Comparison of ENCODE assay signal across 8 cellular contexts in genomic region chr17:79836952-79837887, GRCh38. TPM values are rescaled to one million over a fixed set of nuclear protein-coding genes. Genes with fewer than 3 reads are reported as not detected.
DNase-seq lines count a peak whose midpoint lies in the region; ATAC-seq and TF ChIP-seq lines count a peak whose summit lies in the region.

No MANE protein-coding gene starts in this region.

- H3K9me2 ChIP-seq in HCT116 (ENCODE audit: insufficient read depth) = no peaks in the 10 kb centered on the region

- H3K9ac ChIP-seq in HCT116 (ENCODE audit: low read length) (peak overlapping the region; percentile 79), liver (ENCODE audit: low read depth in 1 of 2, low read length in 2 of 2) (peak overlapping the region; percentile 69 to 92)

- BruUV-seq in HCT116 (replicated peaks; lab: Mats Ljungman, UMichigan) = no TSS peak

- peaks cover 52% of the 10 kb centered on the region for H3K79me2 ChIP-seq in HCT116 (ENCODE audit: insufficient read depth, low read length)

- no peaks in the 10 kb centered on the region for H3K9me3 ChIP-seq in HCT116 (ENCODE audit: control insufficient read depth in 1 of 2, insufficient read depth in 1 of 2, low read depth in 1 of 2, low read length in 2 of 2)
- H3K9me3 ChIP-seq in liver (ENCODE audit: control insufficient read depth in 4 of 4, low read length in 3 of 4) = no peaks in the 10 kb centered on the region

- 6% methylated on average over 41 of the region's 41 CpGs for WGBS in liver

- H3K4me2 ChIP-seq in HCT116 (ENCODE audit: low read length) = peak overlapping the region; percentile 94

- DNase-seq in Daoy (ENCODE audit: low read depth) (peak; percentile 13), HCT116 (ENCODE audit: low read depth, low spot score) (peak; percentile 62), RPMI8226 (peak; percentile 94), cerebellar cortex (ENCODE audit: low spot score) (peak; percentile 48)
- peak; percentile 73 to 79 for DNase-seq in stimulated activated naive CD8-positive, alpha-beta T cell treated with anti-CD3 and anti-CD28 coated beads, Interleukin-15, amount 100 ng/mL, for 72 hours

- intact Hi-C loops in HCT116 (cut with micrococcal nuclease) = no loop called here

- peak overlapping the region; percentile 84 to 95 for H3K4me3 ChIP-seq in HCT116 (replicated peaks in 1 of 2; ENCODE audit: low read depth in 1 of 2, low read length in 2 of 2)
- H3K4me3 ChIP-seq in liver (ENCODE audit: low read depth in 1 of 3, low read length in 3 of 3) = peak overlapping the region; percentile 47 to 94 (median 66)

- TF ChIP-seq POLR2A in HCT116 (IDR thresholded peaks at IDR 0.05; ENCODE audit: borderline replicate concordance, extremely low read depth, insufficient read depth, insufficient read length) = no peak

- H3K27me3 ChIP-seq in HCT116 (ENCODE audit: insufficient read depth, low read length) (no peaks in the 10 kb centered on the region), liver (ENCODE audit: control insufficient read depth in 4 of 4, insufficient read depth in 4 of 4, low read length in 3 of 4) (no peaks in the 10 kb centered on the region)

- no peak for TF ChIP-seq RAD21 in HCT116 (IDR thresholded peaks at IDR 0.05; ENCODE audit: low read depth)
- peak; percentile 37 to 47 for TF ChIP-seq RAD21 in liver (IDR thresholded peaks at IDR 0.05)

- H3K27ac ChIP-seq in HCT116 (ENCODE audit: low read depth, low read length) (peak overlapping the region; percentile 94), liver (ENCODE audit: low read depth in 1 of 2, low read length in 2 of 2) (peak overlapping the region; percentile 79 to 94)

- H3K27me3 Mint-ChIP-seq in stimulated activated naive CD8-positive, alpha-beta T cell treated with anti-CD3 and anti-CD28 coated beads, Interleukin-15, amount 100 ng/mL, for 72 hours = peaks cover 28% of the 10 kb centered on the region

- peaks cover 76% of the 10 kb centered on the region for H3K4me1 Mint-ChIP-seq in stimulated activated naive CD8-positive, alpha-beta T cell treated with anti-CD3 and anti-CD28 coated beads, Interleukin-15, amount 100 ng/mL, for 72 hours

- no peaks in the 10 kb centered on the region for H3K9me3 Mint-ChIP-seq in stimulated activated naive CD8-positive, alpha-beta T cell treated with anti-CD3 and anti-CD28 coated beads, Interleukin-15, amount 100 ng/mL, for 72 hours

- peaks cover 39 to 66% of the 10 kb centered on the region in 2 experiments for H3K4me1 ChIP-seq in HCT116 (ENCODE audit: control insufficient read depth in 1 of 2, insufficient read depth in 2 of 2, low read length in 2 of 2)
- peaks cover 36 to 77% (median 51%) of the 10 kb centered on the region in 4 donors for H3K4me1 ChIP-seq in liver (ENCODE audit: control insufficient read depth in 4 of 4, insufficient read depth in 4 of 4, low read length in 3 of 4)

- no peak overlapping the region for H2AFZ ChIP-seq in HCT116 (ENCODE audit: low read depth, low read length, poor library complexity, severe bottlenecking)

- RAD21 ChIA-PET in HCT116 (lab: Charles Lee; ENCODE audit: low non-redundant PET in 1 of 2, low total read pairs in 2 of 2, uncharacterized antibody in 2 of 2, unreplicated experiment in 2 of 2) = no interaction called here

- TF ChIP-seq CTCF in HCT116 (IDR thresholded peaks at IDR 0.05 in 2 of 3, conservative IDR thresholded peaks at IDR 0.05 in 1 of 3; ENCODE audit: borderline replicate concordance in 1 of 3, insufficient read depth in 1 of 3, low read depth in 2 of 3, low read length in 2 of 3) (0 out of 6 replicates have a peak, but pooled peaks of 1 of the 3 experiments have one; percentile 32), liver (IDR thresholded peaks at IDR 0.05; ENCODE audit: low read depth, low read length, missing input control) (peak; percentile 33)

- H4K20me1 ChIP-seq in HCT116 (ENCODE audit: insufficient read depth) = peaks cover 4% of the 10 kb centered on the region; the same call in 1 of the 2 replicates

- H3K27ac Mint-ChIP-seq in stimulated activated naive CD8-positive, alpha-beta T cell treated with anti-CD3 and anti-CD28 coated beads, Interleukin-15, amount 100 ng/mL, for 72 hours = peak overlapping the region; percentile 89 to 97

- POLR2A ChIA-PET in HCT116 (lab: Charles Lee) = interaction anchor here (0.6 to 1.6 kb wide), 9 partner anchors 8 to 1425 kb away, joined by 3 to 7 read pairs (median 5); partner anchors contain the start of gene CBX8

- H3K4me3 Mint-ChIP-seq in stimulated activated naive CD8-positive, alpha-beta T cell treated with anti-CD3 and anti-CD28 coated beads, Interleukin-15, amount 100 ng/mL, for 72 hours = peak overlapping the region; percentile 94 to 97

- ATAC-seq in HCT116 (peak; percentile 31), HG03521 (IDR thresholded peaks at IDR 0.05; ENCODE audit: unreplicated experiment) (no peak), HG03342 (IDR thresholded peaks at IDR 0.05; ENCODE audit: unreplicated experiment) (no peak)
- ATAC-seq in stimulated activated naive CD8-positive, alpha-beta T cell treated with anti-CD3 and anti-CD28 coated beads, Interleukin-15, amount 100 ng/mL, for 72 hours = peak; percentile 44

- CTCF ChIA-PET in HCT116 (lab: Charles Lee) = interaction anchor here (0.6 to 3.0 kb wide), 8 partner anchors 8 to 171 kb away, joined by 3 to 18 read pairs (median 6); no protein-coding TSS in a partner anchor

- H3K36me3 ChIP-seq in HCT116 (ENCODE audit: control insufficient read depth in 1 of 2, insufficient read depth in 2 of 2, low read length in 2 of 2) (peaks cover 9 to 18% of the 10 kb centered on the region in 2 experiments; a peak in 2 of 4 replicates), liver (ENCODE audit: control insufficient read depth in 4 of 4, insufficient read depth in 3 of 4, low read depth in 1 of 4, low read length in 3 of 4) (peaks cover 0 to 4% (median 1%) of the 10 kb centered on the region in 4 donors)

TF ChIP-seq in HCT116, 20 proteins besides CTCF, POLR2A, EP300 and RAD21 (continues in another document):
- TF ChIP-seq JUND (IDR thresholded peaks at IDR 0.05) (no peak), EZH2 (IDR thresholded peaks at IDR 0.05) (no peak), TCF7L2 (IDR thresholded peaks at IDR 0.05; ENCODE audit: borderline replicate concordance, extremely low read depth, insufficient read depth, insufficient read length) (peak; percentile 79), FOSL1 (IDR thresholded peaks at IDR 0.05; ENCODE audit: low read depth) (no peak), EGR1 (IDR thresholded peaks at IDR 0.05; ENCODE audit: low read depth) (no peak), ZBTB33 (IDR thresholded peaks at IDR 0.05; ENCODE audit: extremely low read depth, insufficient replicate concordance, low read length) (no peak)

TF ChIP-seq in liver, 16 proteins besides CTCF, POLR2A, EP300 and RAD21 (continues in another document):
- TF ChIP-seq YY1 (IDR thresholded peaks at IDR 0.05) (peak; percentile 49), FOXA2 (IDR thresholded peaks at IDR 0.05) (no peak), HNF4G (IDR thresholded peaks at IDR 0.05) (no peak), FOXA1 (IDR thresholded peaks at IDR 0.05) (no peak), ATF3 (IDR thresholded peaks at IDR 0.05) (peak; percentile 12), MAX (IDR thresholded peaks at IDR 0.05) (peak; percentile 40), GABPA (IDR thresholded peaks at IDR 0.05 in 1 of 2, conservative IDR thresholded peaks at IDR 0.05 in 1 of 2) (no peak), TAF1 (conservative IDR thresholded peaks at IDR 0.05) (no peak), SP1 (IDR thresholded peaks at IDR 0.05) (peak; percentile 55), NR2F2 (IDR thresholded peaks at IDR 0.05) (no peak), ZBTB33 (IDR thresholded peaks at IDR 0.05) (peak; percentile 50), RXRA (IDR thresholded peaks at IDR 0.05) (peak in 1 of 2 donors; percentile 68), HNF4A (conservative IDR thresholded peaks at IDR 0.05) (peak; percentile 14 to 54)

RNA-seq across cellular contexts. Expression of gene CBX4, which starts 2.0 kb away (rescaled TPM):
- 16.7 and 16.8 TPM in 2 replicates for total RNA-seq in Daoy (2014; rRNA removed; shearing (Covaris generic))
- total RNA-seq in HCT116 (2021; ENCODE audit: unreplicated experiment) (60.9 TPM), liver (1 to 10 TPM; 4.8 to 7.7 TPM)
- 58.0 and 71.2 TPM in 2 replicates for polyA plus RNA-seq in HCT116 (2012)
- polyA plus RNA-seq in liver = 1 to 10 TPM; 4.9 to 8.9 TPM

RNA-seq across cellular contexts. Expression of gene CBX8, which starts 40.3 kb away (rescaled TPM):
- 4.5 and 4.9 TPM in 2 replicates for total RNA-seq in Daoy (2014; rRNA removed; shearing (Covaris generic))
- total RNA-seq in HCT116 (2021; ENCODE audit: unreplicated experiment) (29.0 TPM), liver (1 to 10 TPM; 1.4 to 2.3 TPM)
- 17.3 and 18.1 TPM in 2 replicates for polyA plus RNA-seq in HCT116 (2012)
- polyA plus RNA-seq in liver = 1 to 10 TPM in 1 of 2 donors, under 1 TPM in 1; 0.75 to 2.7 TPM

RNA-seq across cellular contexts. Expression of gene CBX2, which starts 59.3 kb away (rescaled TPM):
- 15.2 and 18.3 TPM in 2 replicates for total RNA-seq in Daoy (2014; rRNA removed; shearing (Covaris generic))
- total RNA-seq in HCT116 (2021; ENCODE audit: unreplicated experiment) = 28.3 TPM
- polyA plus RNA-seq in HCT116 (2012) = 8.8 and 9.6 TPM in 2 replicates
- total RNA-seq in liver = 1 to 10 TPM in 1 of 2 donors, under 1 TPM in 1; 0.33 to 2.4 TPM
- polyA plus RNA-seq in liver = under 1 TPM; 0.36 to 0.69 TPM

Comparison
In these comparisons a context has a peak if more than half of its experiments do, and no peak if none do; other contexts are left out.
1. DNase-seq: peak in every context shown above with its lines; median percentile 94 in RPMI8226; 76 in stimulated activated naive CD8-positive, alpha-beta T cell treated with anti-CD3 and anti-CD28 coated beads, Interleukin-15, amount 100 ng/mL, for 72 hours; 62 in HCT116; 48 in cerebellar cortex; 13 in Daoy.
2. ATAC-seq: peak in HCT116 (single experiment) and stimulated activated naive CD8-positive, alpha-beta T cell treated with anti-CD3 and anti-CD28 coated beads, Interleukin-15, amount 100 ng/mL, for 72 hours (single experiment); none in HG03521 (single experiment) and HG03342 (single experiment).